In the genomic region with DNA sequence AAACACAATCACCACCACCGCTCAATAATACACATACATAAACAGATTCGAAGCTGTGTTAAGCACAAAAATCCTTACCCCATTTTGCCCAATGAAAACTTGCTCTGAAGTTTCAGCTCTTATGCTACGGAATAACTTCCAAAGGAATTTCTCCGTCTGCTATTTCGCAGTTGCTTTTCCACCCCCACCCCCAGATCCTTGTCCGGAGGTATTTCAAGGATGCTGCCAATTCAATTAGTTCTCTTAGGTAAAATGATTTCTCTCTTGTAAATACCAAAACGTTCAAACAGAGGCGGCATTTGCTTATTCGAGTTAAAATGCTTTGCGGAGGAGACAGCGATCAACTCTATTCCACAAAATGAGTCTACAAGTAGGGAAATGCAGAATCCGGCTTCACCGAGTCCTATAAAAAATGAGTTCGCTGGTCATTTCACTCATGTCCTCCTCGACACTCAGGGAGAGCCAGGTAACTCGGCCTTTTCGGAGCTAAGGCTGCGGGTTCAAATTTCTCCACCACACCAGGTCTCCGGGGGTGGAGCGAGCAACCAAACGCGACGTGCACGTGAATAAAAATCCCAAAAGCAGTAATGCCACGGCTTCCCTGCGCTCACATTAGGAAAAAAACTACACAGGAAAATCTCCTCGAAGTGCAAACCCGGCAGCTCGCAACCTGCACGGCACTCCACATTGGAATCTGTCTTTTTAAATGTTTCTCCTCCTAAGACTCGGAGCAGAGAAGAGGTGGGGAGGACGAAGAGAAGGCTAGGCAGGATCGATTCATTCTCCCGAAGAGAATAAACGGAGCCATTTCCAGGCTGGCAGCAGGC, we compare ENCODE assay signal across 8 cellular contexts. TPM values are rescaled to one million over a fixed set of nuclear protein-coding genes. Genes with fewer than 3 reads are reported as not detected.
DNase-seq lines count a peak whose midpoint lies in the region; ATAC-seq, FAIRE-seq and TF ChIP-seq lines count a peak whose summit lies in the region.

No MANE protein-coding gene starts in this region.

- H3K4me3 ChIP-seq in heart left ventricle (peak overlapping the region; percentile 71 to 95 (median 88)), bronchial epithelial cell (ENCODE audit: low read depth, low read length) (peak overlapping the region; percentile 76), right lobe of liver (peak overlapping the region; percentile 68 to 82 (median 75)), thymus (ENCODE audit: low read length) (peak overlapping the region; percentile 74)

- H3K27ac ChIP-seq in heart left ventricle, result peak overlapping the region; percentile 81 to 99 (median 96)
- peak overlapping the region in 1 of 3 donors; percentile 93 for H3K27ac ChIP-seq in right lobe of liver
- H3K27ac ChIP-seq in thymus (ENCODE audit: low read depth), result no peak overlapping the region

- H3K36me3 ChIP-seq in heart left ventricle (no peaks in the 10 kb centered on the region), bronchial epithelial cell (ENCODE audit: control insufficient read depth, insufficient read depth, low read length) (no peaks in the 10 kb centered on the region), right lobe of liver (no peaks in the 10 kb centered on the region), thymus (ENCODE audit: control insufficient read depth, insufficient read depth) (no peaks in the 10 kb centered on the region)

- WGBS in heart left ventricle, 4 donors, result 2 to 4% (median 3%) methylated on average over 35 of the region's 35 CpGs
- WGBS in right lobe of liver (ENCODE audit: insufficient coverage, low coverage, low lambda C conversion rate, missing lambda C conversion rate), result 3% methylated on average over 35 of the region's 35 CpGs
- WGBS in thymus, result 5% methylated on average over 35 of the region's 35 CpGs

- H3K4me1 ChIP-seq in heart left ventricle (peaks cover 0 to 26% (median 7%) of the 10 kb centered on the region in 12 donors), right lobe of liver (peaks cover 0 to 12% (median 0%) of the 10 kb centered on the region in 4 donors), thymus (ENCODE audit: control insufficient read depth, insufficient read depth, low read length) (peaks cover 10% of the 10 kb centered on the region)

- TF ChIP-seq POLR2A in heart left ventricle (IDR thresholded peaks at IDR 0.05) (no peak), right lobe of liver (IDR thresholded peaks at IDR 0.05) (no peak)

- no peak for FAIRE-seq in bronchial epithelial cell (lab: Jason Lieb, UNC)
- no peak for FAIRE-seq in D721Med (lab: Jason Lieb, UNC)

- TF ChIP-seq CTCF in heart left ventricle (IDR thresholded peaks at IDR 0.05) (no peak), bronchial epithelial cell (IDR thresholded peaks at IDR 0.05; ENCODE audit: insufficient read depth, low read length, severe bottlenecking) (no peak), right lobe of liver (IDR thresholded peaks at IDR 0.05) (no peak), D721Med (IDR thresholded peaks at IDR 0.05; ENCODE audit: insufficient read depth, missing control alignments) (no peak)

- ATAC-seq in heart left ventricle (no peak), left cardiac atrium (no peak), right lobe of liver (peak in 3 of 4 donors; percentile 2 to 10 (median 4))

- no peaks in the 10 kb centered on the region for H3K9me3 ChIP-seq in heart left ventricle
- no peaks in the 10 kb centered on the region for H3K9me3 ChIP-seq in right lobe of liver
- no peaks in the 10 kb centered on the region for H3K9me3 ChIP-seq in thymus (ENCODE audit: control insufficient read depth)

- intact Hi-C loops in heart left ventricle (cut with DNase I), result loop anchor here in 5 of 10 donors (5.0 to 10.0 kb wide), 6 partner anchors 41 to 276 kb away; a partner anchor contains a TSS
- intact Hi-C loops in left cardiac atrium (cut with DNase I), result loop anchor here in 1 of 2 donors (5.0 kb wide), 1 partner anchor 271 kb away; no protein-coding TSS in a partner anchor
- intact Hi-C loops in right lobe of liver (cut with DNase I), result no loop called here

- H3K27me3 ChIP-seq in heart left ventricle, result peaks cover 0 to 34% (median 0%) of the 10 kb centered on the region in 9 donors
- H3K27me3 ChIP-seq in bronchial epithelial cell (ENCODE audit: control insufficient read depth, insufficient read depth, low read length), result no peaks in the 10 kb centered on the region
- H3K27me3 ChIP-seq in right lobe of liver, result no peaks in the 10 kb centered on the region
- peaks cover 29% of the 10 kb centered on the region for H3K27me3 ChIP-seq in thymus (ENCODE audit: control insufficient read depth, insufficient read depth)

- DNase-seq in heart left ventricle (peak in 2 of 5 donors; percentile 24 to 25), left cardiac atrium (no peak), NCI-H345 (lab: John Stamatoyannopoulos, UW) (peak; percentile 53), bronchial epithelial cell (ENCODE audit: low read depth) (peak; percentile 30), right lobe of liver (no peak), D721Med (ENCODE audit: insufficient read length, low spot score) (no peak)
- no peak for DNase-seq in activated effector memory CD4-positive, alpha-beta T cell treated with anti-CD3 and anti-CD28 coated beads, Interleukin-2, amount 50 U/mL, for 16 hours

RNA-seq across cellular contexts. Expression of a gene that starts 1.0 kb away (rescaled TPM):
- total RNA-seq in heart left ventricle (10 to 100 TPM; 30.6 to 83.5 (median 62.3) TPM), left cardiac atrium (10 to 100 TPM; 25.6 to 35.4 TPM), bronchial epithelial cell (20.5 and 40.3 TPM in 2 replicates), right lobe of liver (1 to 10 TPM in 4 of 6 experiments, under 1 TPM in 2; 0.26 to 1.7 (median 1.2) TPM)
- polyA plus RNA-seq in heart left ventricle (10 to 100 TPM; 12.1 to 18.1 TPM), thymus (2.0 TPM)

Comparison
In these comparisons a context has a peak if more than half of its experiments do, and no peak if none do; other contexts are left out.
1. ATAC-seq: peak in right lobe of liver (3 of 4); none in heart left ventricle (0 of 4) and left cardiac atrium (0 of 2).
2. DNase-seq: peak in NCI-H345 (single experiment) and bronchial epithelial cell (single experiment); none in left cardiac atrium (single experiment), right lobe of liver (0 of 3), activated effector memory CD4-positive, alpha-beta T cell treated with anti-CD3 and anti-CD28 coated beads, Interleukin-2, amount 50 U/mL, for 16 hours (single experiment) and D721Med (single experiment).
3. Peak in every context shown above with its lines, with median percentiles within 50 percentile points of each other: H3K4me3 ChIP-seq.